ENCODE assay signal across 1 cellular context in the genomic region with DNA sequence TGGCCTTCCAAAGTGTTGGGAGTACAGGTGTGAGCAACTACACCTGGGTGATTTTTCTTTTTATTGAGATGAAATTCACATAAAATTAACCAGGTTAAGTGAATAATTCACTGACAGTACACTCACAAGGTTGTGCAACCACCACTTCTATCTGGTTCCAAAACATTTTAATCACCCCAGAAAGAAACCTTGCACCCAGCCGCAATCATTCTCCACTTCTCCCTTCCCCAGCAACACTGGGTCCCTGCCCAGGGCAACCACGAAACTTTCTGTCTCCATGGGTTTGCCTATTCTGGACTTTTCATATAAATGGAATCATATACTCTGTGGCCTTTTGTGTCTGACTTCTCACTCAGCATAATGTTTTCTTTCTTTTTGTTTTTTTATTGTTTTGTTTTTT.
TF ChIP-seq lines count a peak whose summit lies in the region.

No MANE protein-coding gene starts in this region.

TF ChIP-seq in GM23338, 12 proteins besides CTCF, POLR2A, EP300 and RAD21 (continued from another document):
- TF ChIP-seq ZNF114 (CRISPR knock-in tag; IDR thresholded peaks at IDR 0.05), result no peak
- TF ChIP-seq EZH2 (IDR thresholded peaks at IDR 0.05; ENCODE audit: low read depth, unreplicated experiment), result no peak
- TF ChIP-seq ETS1 (IDR thresholded peaks at IDR 0.05), result no peak
- TF ChIP-seq, protein P1, sequence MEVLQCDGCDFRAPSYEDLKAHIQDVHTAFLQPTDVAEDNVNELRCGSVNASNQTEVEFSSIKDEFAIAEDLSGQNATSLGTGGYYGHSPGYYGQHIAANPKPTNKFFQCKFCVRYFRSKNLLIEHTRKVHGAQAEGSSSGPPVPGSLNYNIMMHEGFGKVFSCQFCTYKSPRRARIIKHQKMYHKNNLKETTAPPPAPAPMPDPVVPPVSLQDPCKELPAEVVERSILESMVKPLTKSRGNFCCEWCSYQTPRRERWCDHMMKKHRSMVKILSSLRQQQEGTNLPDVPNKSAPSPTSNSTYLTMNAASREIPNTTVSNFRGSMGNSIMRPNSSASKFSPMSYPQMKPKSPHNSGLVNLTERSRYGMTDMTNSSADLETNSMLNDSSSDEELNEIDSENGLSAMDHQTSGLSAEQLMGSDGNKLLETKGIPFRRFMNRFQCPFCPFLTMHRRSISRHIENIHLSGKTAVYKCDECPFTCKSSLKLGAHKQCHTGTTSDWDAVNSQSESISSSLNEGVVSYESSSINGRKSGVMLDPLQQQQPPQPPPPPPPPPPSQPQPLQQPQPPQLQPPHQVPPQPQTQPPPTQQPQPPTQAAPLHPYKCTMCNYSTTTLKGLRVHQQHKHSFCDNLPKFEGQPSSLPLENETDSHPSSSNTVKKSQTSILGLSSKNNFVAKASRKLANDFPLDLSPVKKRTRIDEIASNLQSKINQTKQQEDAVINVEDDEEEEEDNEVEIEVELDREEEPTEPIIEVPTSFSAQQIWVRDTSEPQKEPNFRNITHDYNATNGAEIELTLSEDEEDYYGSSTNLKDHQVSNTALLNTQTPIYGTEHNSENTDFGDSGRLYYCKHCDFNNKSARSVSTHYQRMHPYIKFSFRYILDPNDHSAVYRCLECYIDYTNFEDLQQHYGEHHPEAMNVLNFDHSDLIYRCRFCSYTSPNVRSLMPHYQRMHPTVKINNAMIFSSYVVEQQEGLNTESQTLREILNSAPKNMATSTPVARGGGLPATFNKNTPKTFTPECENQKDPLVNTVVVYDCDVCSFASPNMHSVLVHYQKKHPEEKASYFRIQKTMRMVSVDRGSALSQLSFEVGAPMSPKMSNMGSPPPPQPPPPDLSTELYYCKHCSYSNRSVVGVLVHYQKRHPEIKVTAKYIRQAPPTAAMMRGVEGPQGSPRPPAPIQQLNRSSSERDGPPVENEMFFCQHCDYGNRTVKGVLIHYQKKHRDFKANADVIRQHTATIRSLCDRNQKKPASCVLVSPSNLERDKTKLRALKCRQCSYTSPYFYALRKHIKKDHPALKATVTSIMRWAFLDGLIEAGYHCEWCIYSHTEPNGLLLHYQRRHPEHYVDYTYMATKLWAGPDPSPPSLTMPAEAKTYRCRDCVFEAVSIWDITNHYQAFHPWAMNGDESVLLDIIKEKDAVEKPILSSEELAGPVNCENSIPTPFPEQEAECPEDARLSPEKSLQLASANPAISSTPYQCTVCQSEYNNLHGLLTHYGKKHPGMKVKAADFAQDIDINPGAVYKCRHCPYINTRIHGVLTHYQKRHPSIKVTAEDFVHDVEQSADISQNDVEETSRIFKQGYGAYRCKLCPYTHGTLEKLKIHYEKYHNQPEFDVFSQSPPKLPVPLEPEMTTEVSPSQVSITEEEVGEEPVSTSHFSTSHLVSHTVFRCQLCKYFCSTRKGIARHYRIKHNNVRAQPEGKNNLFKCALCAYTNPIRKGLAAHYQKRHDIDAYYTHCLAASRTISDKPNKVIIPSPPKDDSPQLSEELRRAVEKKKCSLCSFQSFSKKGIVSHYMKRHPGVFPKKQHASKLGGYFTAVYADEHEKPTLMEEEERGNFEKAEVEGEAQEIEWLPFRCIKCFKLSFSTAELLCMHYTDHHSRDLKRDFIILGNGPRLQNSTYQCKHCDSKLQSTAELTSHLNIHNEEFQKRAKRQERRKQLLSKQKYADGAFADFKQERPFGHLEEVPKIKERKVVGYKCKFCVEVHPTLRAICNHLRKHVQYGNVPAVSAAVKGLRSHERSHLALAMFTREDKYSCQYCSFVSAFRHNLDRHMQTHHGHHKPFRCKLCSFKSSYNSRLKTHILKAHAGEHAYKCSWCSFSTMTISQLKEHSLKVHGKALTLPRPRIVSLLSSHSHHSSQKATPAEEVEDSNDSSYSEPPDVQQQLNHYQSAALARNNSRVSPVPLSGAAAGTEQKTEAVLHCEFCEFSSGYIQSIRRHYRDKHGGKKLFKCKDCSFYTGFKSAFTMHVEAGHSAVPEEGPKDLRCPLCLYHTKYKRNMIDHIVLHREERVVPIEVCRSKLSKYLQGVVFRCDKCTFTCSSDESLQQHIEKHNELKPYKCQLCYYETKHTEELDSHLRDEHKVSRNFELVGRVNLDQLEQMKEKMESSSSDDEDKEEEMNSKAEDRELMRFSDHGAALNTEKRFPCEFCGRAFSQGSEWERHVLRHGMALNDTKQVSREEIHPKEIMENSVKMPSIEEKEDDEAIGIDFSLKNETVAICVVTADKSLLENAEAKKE (CRISPR knock-in tag; IDR thresholded peaks at IDR 0.05), result no peak
